Comparison of ENCODE assay signal across 7 cellular contexts in the genomic region with DNA sequence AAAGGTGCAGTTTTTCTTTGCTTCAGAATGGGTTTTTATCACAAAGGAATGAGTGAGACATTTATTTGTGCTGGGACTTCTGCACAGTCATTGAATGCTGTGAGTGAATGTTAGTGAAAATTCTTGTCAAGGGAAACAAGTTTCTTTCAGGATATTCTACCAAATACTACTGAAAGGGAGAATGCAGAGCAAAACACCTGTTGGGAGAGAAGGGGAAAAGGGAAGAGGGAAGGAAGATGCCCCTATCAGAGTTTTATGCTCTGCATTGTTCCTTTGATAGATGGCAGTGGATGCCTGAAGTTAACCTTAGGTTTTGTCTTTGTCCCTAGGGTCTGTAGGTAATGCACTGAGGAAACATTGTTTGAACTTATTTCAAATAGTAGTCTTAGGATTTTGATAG. TPM values are rescaled to one million over a fixed set of nuclear protein-coding genes. Genes with fewer than 3 reads are reported as not detected.
DNase-seq lines count a peak whose midpoint lies in the region; ATAC-seq, FAIRE-seq and TF ChIP-seq lines count a peak whose summit lies in the region.
"Had no signal": no experiment of that assay in that cellular context is flagged by ENCODE, and none has a peak within 500 bp of the region (broad histone marks: within the 10 kb centered on the region; RNA-seq: fewer than 3 reads in every experiment).

No MANE protein-coding gene starts in this region.

- H3K4me3 Mint-ChIP-seq in CD4-positive, CD25-positive, alpha-beta regulatory T cell: peak overlapping the region; percentile 56 to 97 (median 88)
- H3K4me3 Mint-ChIP-seq in T-cell (peak overlapping the region; percentile 43 to 96 (median 57)), memory B cell (no peak overlapping the region)

- intact Hi-C loops in pancreas (cut with DNase I): no loop called here

- H3K27ac ChIP-seq in CD4-positive, CD25-positive, alpha-beta regulatory T cell (ENCODE audit: insufficient read depth, low read length, poor library complexity, severe bottlenecking): peak overlapping the region; percentile 99
- no peak overlapping the region for H3K27ac ChIP-seq in pancreas

- H3K4me1 Mint-ChIP-seq in CD4-positive, CD25-positive, alpha-beta regulatory T cell: peaks cover 37 to 70% (median 49%) of the 10 kb centered on the region in 4 donors
- H3K4me1 Mint-ChIP-seq in T-cell (peaks cover 54 to 65% (median 63%) of the 10 kb centered on the region in 3 donors), memory B cell (peaks cover 26% of the 10 kb centered on the region)

- H3K9me3 Mint-ChIP-seq in CD4-positive, CD25-positive, alpha-beta regulatory T cell: no peaks in the 10 kb centered on the region
- no peaks in the 10 kb centered on the region for H3K9me3 Mint-ChIP-seq in T-cell
- no peaks in the 10 kb centered on the region for H3K9me3 Mint-ChIP-seq in memory B cell

- no peaks in the 10 kb centered on the region for H3K9me3 ChIP-seq in CD4-positive, CD25-positive, alpha-beta regulatory T cell (ENCODE audit: control insufficient read depth in 2 of 2, low read length in 2 of 2)
- no peaks in the 10 kb centered on the region for H3K9me3 ChIP-seq in pancreas

- peaks cover 69% of the 10 kb centered on the region for H3K4me1 ChIP-seq in CD4-positive, CD25-positive, alpha-beta regulatory T cell (ENCODE audit: control insufficient read depth, insufficient read depth, low read length, poor library complexity, severe bottlenecking)
- H3K4me1 ChIP-seq in pancreas: peaks cover 21 to 48% (median 29%) of the 10 kb centered on the region in 3 donors

- POLR2A ChIA-PET in T-cell (lab: Charles Lee): interaction anchor here (0.9 to 1.0 kb wide), 2 partner anchors 9 to 25 kb away, joined by 3 read pairs; no protein-coding TSS in a partner anchor

- no peak for ATAC-seq in CD4-positive, CD25-positive, alpha-beta regulatory T cell (ENCODE audit: low read depth in 2 of 2)
- ATAC-seq in T-cell (replicated peaks in 1 of 4) (no peak), memory B cell (ENCODE audit: low read depth) (no peak), pancreas (no peak), GM19463 (IDR thresholded peaks at IDR 0.05; ENCODE audit: unreplicated experiment) (no peak)

- H3K27ac Mint-ChIP-seq in CD4-positive, CD25-positive, alpha-beta regulatory T cell: peak overlapping the region; percentile 40 to 95 (median 78)
- H3K27ac Mint-ChIP-seq in T-cell (peak overlapping the region; percentile 83 to 85), memory B cell (peak overlapping the region; percentile 66)

- peaks cover 8% of the 10 kb centered on the region for H3K36me3 Mint-ChIP-seq in CD4-positive, CD25-positive, alpha-beta regulatory T cell
- peaks cover 6% of the 10 kb centered on the region for H3K36me3 Mint-ChIP-seq in T-cell
- no peaks in the 10 kb centered on the region for H3K36me3 Mint-ChIP-seq in memory B cell

- no peak for DNase-seq in CD4-positive, CD25-positive, alpha-beta regulatory T cell
- DNase-seq in T-cell (no peak), memory B cell (ENCODE audit: low spot score in 2 of 2) (no peak), pancreas (no peak), DMS 273 treated with DMSO at 0.1 percent for 48 hours (lab: John Stamatoyannopoulos, UW) (no peak)
- DNase-seq: central memory CD4-positive, alpha-beta T cell had no signal

- H3K36me3 ChIP-seq in CD4-positive, CD25-positive, alpha-beta regulatory T cell (ENCODE audit: control insufficient read depth, insufficient read depth, low read length): peaks cover 2% of the 10 kb centered on the region
- no peaks in the 10 kb centered on the region for H3K36me3 ChIP-seq in pancreas

- no peak for FAIRE-seq in pancreas (lab: Jason Lieb, UNC)

- H3K27me3 ChIP-seq in CD4-positive, CD25-positive, alpha-beta regulatory T cell (ENCODE audit: control insufficient read depth, insufficient read depth, low read length): no peaks in the 10 kb centered on the region
- H3K27me3 ChIP-seq in pancreas: no peaks in the 10 kb centered on the region

- H3K27me3 Mint-ChIP-seq in CD4-positive, CD25-positive, alpha-beta regulatory T cell: peaks cover 6% of the 10 kb centered on the region
- H3K27me3 Mint-ChIP-seq in T-cell (no peaks in the 10 kb centered on the region), memory B cell (no peaks in the 10 kb centered on the region)

- no peak for TF ChIP-seq CTCF in pancreas (IDR thresholded peaks at IDR 0.05)

- CTCF ChIA-PET in T-cell (lab: Charles Lee): no interaction called here

- peak overlapping the region; percentile 97 for H3K4me3 ChIP-seq in CD4-positive, CD25-positive, alpha-beta regulatory T cell (ENCODE audit: low read depth, low read length)
- H3K4me3 ChIP-seq in pancreas: peak overlapping the region in 1 of 4 donors; percentile 2

RNA-seq across cellular contexts. Expression of a gene that starts 3.1 kb away (rescaled TPM):
- total RNA-seq in CD4-positive, CD25-positive, alpha-beta regulatory T cell: 144 TPM
- polyA plus RNA-seq in CD4-positive, CD25-positive, alpha-beta regulatory T cell: 10 to 100 TPM; 45.9 to 60.0 (median 53.0) TPM
- total RNA-seq in T-cell: 100 to 1,000 TPM; 105 to 190 (median 111) TPM
- 10 to 100 TPM; 27.3 to 41.5 (median 36.7) TPM for total RNA-seq in pancreas
- 10 to 100 TPM; 28.4 to 41.8 TPM for polyA plus RNA-seq in pancreas

RNA-seq across cellular contexts. Expression of a gene that starts 13.0 kb away (rescaled TPM):
- 6.2 TPM for total RNA-seq in CD4-positive, CD25-positive, alpha-beta regulatory T cell
- 10 to 100 TPM in 1 of 4 donors, 1 to 10 TPM in 3; 4.6 to 10.6 (median 7.3) TPM for polyA plus RNA-seq in CD4-positive, CD25-positive, alpha-beta regulatory T cell
- total RNA-seq in T-cell (1 to 10 TPM; 6.0 to 8.7 (median 6.5) TPM), pancreas (1 to 10 TPM; 1.1 to 3.7 (median 2.9) TPM)
- 1 to 10 TPM; 2.4 to 3.9 TPM for polyA plus RNA-seq in pancreas

RNA-seq across cellular contexts. Expression of a gene that starts 13.1 kb away (rescaled TPM):
- total RNA-seq in CD4-positive, CD25-positive, alpha-beta regulatory T cell: 86.1 TPM
- polyA plus RNA-seq in CD4-positive, CD25-positive, alpha-beta regulatory T cell: 1 to 10 TPM; 4.8 to 8.1 (median 5.9) TPM
- total RNA-seq in T-cell (10 to 100 TPM; 73.1 to 80.8 (median 79.4) TPM), pancreas (10 to 100 TPM; 16.4 to 31.9 (median 25.9) TPM)
- 10 to 100 TPM; 31.1 to 46.4 TPM for polyA plus RNA-seq in pancreas

RNA-seq across cellular contexts. Expression of a gene that starts 43.9 kb away (rescaled TPM):
- 4.7 TPM for total RNA-seq in CD4-positive, CD25-positive, alpha-beta regulatory T cell
- 1 to 10 TPM; 3.3 to 5.5 (median 4.7) TPM for polyA plus RNA-seq in CD4-positive, CD25-positive, alpha-beta regulatory T cell
- total RNA-seq in T-cell: 1 to 10 TPM; 2.6 to 9.7 (median 6.3) TPM
- total RNA-seq in pancreas: 1 to 10 TPM; 6.5 to 9.1 (median 7.6) TPM
- 10 to 100 TPM; 14.7 to 15.4 TPM for polyA plus RNA-seq in pancreas

RNA-seq across cellular contexts. Expression of a gene that starts 53.6 kb away (rescaled TPM):
- 3.2 TPM for total RNA-seq in CD4-positive, CD25-positive, alpha-beta regulatory T cell
- polyA plus RNA-seq in CD4-positive, CD25-positive, alpha-beta regulatory T cell: 1 to 10 TPM; 5.6 to 8.0 (median 7.4) TPM
- total RNA-seq in T-cell (10 to 100 TPM in 3 of 5 donors, 1 to 10 TPM in 2; 2.3 to 18.2 (median 15.4) TPM), pancreas (1 to 10 TPM; 2.5 to 5.0 (median 4.4) TPM)
- polyA plus RNA-seq in pancreas: 1 to 10 TPM; 5.0 to 7.5 TPM
